Comparison of ENCODE assay signal across 1 cellular context in the genomic region with DNA sequence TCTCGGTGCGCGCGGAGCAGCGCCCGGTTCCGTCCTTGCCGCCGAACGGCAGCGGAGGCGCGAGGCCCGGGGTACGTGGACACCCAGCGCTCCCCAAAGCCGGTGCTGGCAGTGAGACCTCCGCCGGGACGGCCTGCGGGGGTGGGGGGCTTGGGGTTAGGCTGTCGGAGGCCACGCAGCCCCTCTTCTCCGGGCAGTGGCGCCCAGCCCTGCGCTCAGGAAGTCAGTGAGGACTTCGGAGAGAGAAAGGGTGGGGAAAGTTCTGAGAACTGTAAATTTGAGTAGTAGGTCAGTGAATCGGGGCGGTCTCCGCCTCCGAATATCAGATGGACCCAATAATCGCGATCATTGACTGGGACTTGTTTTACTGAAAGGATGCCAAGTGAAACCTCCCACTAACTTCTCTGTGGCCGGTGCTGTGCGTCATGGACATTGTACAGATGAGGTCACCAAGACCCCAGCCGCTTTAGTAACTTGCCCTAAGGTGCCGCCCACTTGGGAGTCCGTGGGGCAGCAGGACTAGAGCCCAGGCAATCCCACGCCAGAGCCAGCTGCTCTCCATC.
A peak's percentile ranks its signal among the peaks of the same experiment; 100 is the strongest.
TF ChIP-seq lines count a peak whose summit lies in the region.

No MANE protein-coding gene starts in this region.

TF ChIP-seq in IMR-90, 13 proteins besides CTCF, POLR2A, EP300 and RAD21:
- TF ChIP-seq BHLHE40 (IDR thresholded peaks at IDR 0.05; ENCODE audit: low read depth, low read length) (peak; percentile 63), NFE2L2 (IDR thresholded peaks at IDR 0.05; ENCODE audit: low read depth, low read length) (no peak), MXI1 (IDR thresholded peaks at IDR 0.05; ENCODE audit: borderline replicate concordance, low read depth, low read length) (0 out of 2 replicates have a peak, but pooled peaks have one; percentile 28), CHD1 (IDR thresholded peaks at IDR 0.05; ENCODE audit: low read depth, low read length) (no peak; the same call in 1 of the 2 replicates), CEBPB (IDR thresholded peaks at IDR 0.05; ENCODE audit: low read depth, low read length) (peak; percentile 65), RCOR1 (IDR thresholded peaks at IDR 0.05; ENCODE audit: insufficient replicate concordance, low read length) (no peak), MAFK (IDR thresholded peaks at IDR 0.05; ENCODE audit: low read depth, low read length) (no peak), FOS (IDR thresholded peaks at IDR 0.05; ENCODE audit: low read depth, low read length) (peak; percentile 53), SMC3 (IDR thresholded peaks at IDR 0.05; ENCODE audit: low read depth, low read length) (no peak)
- TF ChIP-seq, protein P1, sequence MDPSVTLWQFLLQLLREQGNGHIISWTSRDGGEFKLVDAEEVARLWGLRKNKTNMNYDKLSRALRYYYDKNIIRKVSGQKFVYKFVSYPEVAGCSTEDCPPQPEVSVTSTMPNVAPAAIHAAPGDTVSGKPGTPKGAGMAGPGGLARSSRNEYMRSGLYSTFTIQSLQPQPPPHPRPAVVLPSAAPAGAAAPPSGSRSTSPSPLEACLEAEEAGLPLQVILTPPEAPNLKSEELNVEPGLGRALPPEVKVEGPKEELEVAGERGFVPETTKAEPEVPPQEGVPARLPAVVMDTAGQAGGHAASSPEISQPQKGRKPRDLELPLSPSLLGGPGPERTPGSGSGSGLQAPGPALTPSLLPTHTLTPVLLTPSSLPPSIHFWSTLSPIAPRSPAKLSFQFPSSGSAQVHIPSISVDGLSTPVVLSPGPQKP (IDR thresholded peaks at IDR 0.05; ENCODE audit: borderline replicate concordance, low read depth, low read length) = no peak
- TF ChIP-seq, protein P2, sequence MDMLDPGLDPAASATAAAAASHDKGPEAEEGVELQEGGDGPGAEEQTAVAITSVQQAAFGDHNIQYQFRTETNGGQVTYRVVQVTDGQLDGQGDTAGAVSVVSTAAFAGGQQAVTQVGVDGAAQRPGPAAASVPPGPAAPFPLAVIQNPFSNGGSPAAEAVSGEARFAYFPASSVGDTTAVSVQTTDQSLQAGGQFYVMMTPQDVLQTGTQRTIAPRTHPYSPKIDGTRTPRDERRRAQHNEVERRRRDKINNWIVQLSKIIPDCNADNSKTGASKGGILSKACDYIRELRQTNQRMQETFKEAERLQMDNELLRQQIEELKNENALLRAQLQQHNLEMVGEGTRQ (IDR thresholded peaks at IDR 0.05; ENCODE audit: low read depth, low read length) = no peak
